9 cellular contexts compared by ENCODE assay signal in genomic region chr7:149790146-149790548, GRCh38. TPM values are rescaled to one million over a fixed set of nuclear protein-coding genes. Genes with fewer than 3 reads are reported as not detected.
A peak's percentile ranks its signal among the peaks of the same experiment; 100 is the strongest.
DNase-seq lines count a peak whose midpoint lies in the region; ATAC-seq lines count a peak whose summit lies in the region.
"Had no signal": no experiment of that assay in that cellular context is flagged by ENCODE, and none has a peak within 500 bp of the region (broad histone marks: within the 10 kb centered on the region; RNA-seq: fewer than 3 reads in every experiment).

No MANE protein-coding gene starts in this region.

- H3K4me3 Mint-ChIP-seq in activated T-cell treated with anti-CD3 and anti-CD28 coated beads, Interleukin-2, amount 50 U/mL, for 4 hours: no peak overlapping the region

- peaks cover 2% of the 10 kb centered on the region for H3K4me1 Mint-ChIP-seq in activated T-cell treated with anti-CD3 and anti-CD28 coated beads, Interleukin-2, amount 50 U/mL, for 4 hours (ENCODE audit: low read depth)

- peaks cover 26% of the 10 kb centered on the region for H3K27me3 Mint-ChIP-seq in activated T-cell treated with anti-CD3 and anti-CD28 coated beads, Interleukin-2, amount 50 U/mL, for 4 hours (ENCODE audit: low read depth)

- DNase-seq in NCI-H2081 (lab: John Stamatoyannopoulos, UW): peak; percentile 46 to 49
- no peak for DNase-seq in NCI-H2081 treated with DMSO at 0.1 percent for 48 hours (lab: John Stamatoyannopoulos, UW)
- DNase-seq in activated T-cell treated with anti-CD3 and anti-CD28 coated beads, Interleukin-2, amount 50 U/mL, for 4 hours: no peak
- DNase-seq in left cardiac atrium: peak; percentile 63
- peak; percentile 63 for DNase-seq in stimulated activated CD4-positive, alpha-beta T cell treated with anti-CD3 and anti-CD28 coated beads, Interleukin-15, amount 100 ng/mL, for 24 hours
- no peak for DNase-seq in activated gamma-delta T cell treated with Interleukin-2 at 50 U/mL for 16 hours
- no peak for DNase-seq in effector CD8-positive, alpha-beta T cell (lab: John Stamatoyannopoulos, UW)

- no peaks in the 10 kb centered on the region for H3K36me3 Mint-ChIP-seq in activated T-cell treated with anti-CD3 and anti-CD28 coated beads, Interleukin-2, amount 50 U/mL, for 4 hours (ENCODE audit: insufficient read depth)

- no peaks in the 10 kb centered on the region for H3K9me3 Mint-ChIP-seq in activated T-cell treated with anti-CD3 and anti-CD28 coated beads, Interleukin-2, amount 50 U/mL, for 4 hours

- intact Hi-C loops in left cardiac atrium (cut with DNase I): no loop called here

- peak; percentile 30 to 59 for ATAC-seq in activated T-cell treated with anti-CD3 and anti-CD28 coated beads, Interleukin-2, amount 50 U/mL, for 4 hours
- ATAC-seq in left cardiac atrium: peak in 1 of 2 donors; percentile 52
- ATAC-seq in GM19023 (IDR thresholded peaks at IDR 0.05; ENCODE audit: unreplicated experiment): no peak
- ATAC-seq: Panc1 had no signal

RNA-seq across cellular contexts. Expression of gene ZNF467, which starts 16.8 kb away (rescaled TPM):
- under 1 TPM; 0.08 to 0.18 (median 0.16) TPM for total RNA-seq in activated T-cell treated with anti-CD3 and anti-CD28 coated beads, Interleukin-2, amount 50 U/mL, for 4 hours
- 10 to 100 TPM in 1 of 2 donors, 1 to 10 TPM in 1; 7.9 to 10.4 TPM for total RNA-seq in left cardiac atrium

RNA-seq across cellular contexts. Expression of gene ZNF862, which starts 48.0 kb away (rescaled TPM):
- total RNA-seq in activated T-cell treated with anti-CD3 and anti-CD28 coated beads, Interleukin-2, amount 50 U/mL, for 4 hours: 1 to 10 TPM; 5.4 to 9.4 (median 7.4) TPM
- total RNA-seq in left cardiac atrium: 1 to 10 TPM; 8.7 to 9.7 TPM

Comparison
In these comparisons a context has a peak if more than half of its experiments do, and no peak if none do; other contexts are left out.
1. DNase-seq: peak in NCI-H2081 (2 of 2), left cardiac atrium (single experiment) and stimulated activated CD4-positive, alpha-beta T cell treated with anti-CD3 and anti-CD28 coated beads, Interleukin-15, amount 100 ng/mL, for 24 hours (single experiment); none in NCI-H2081 treated with DMSO at 0.1 percent for 48 hours (single experiment), activated T-cell treated with anti-CD3 and anti-CD28 coated beads, Interleukin-2, amount 50 U/mL, for 4 hours (single experiment), activated gamma-delta T cell treated with Interleukin-2 at 50 U/mL for 16 hours (single experiment) and effector CD8-positive, alpha-beta T cell (single experiment).
2. RNA of gene ZNF467, which starts 16.8 kb away (total RNA-seq): 7.9 to 10.4 TPM in left cardiac atrium; 0.08 to 0.18 TPM in activated T-cell treated with anti-CD3 and anti-CD28 coated beads, Interleukin-2, amount 50 U/mL, for 4 hours; every median in the first group is over 4 times any median in the second.